2 cellular contexts compared by ENCODE assay signal in genomic region chr11:35675901-35676610, GRCh38.
TF ChIP-seq lines count a peak whose summit lies in the region.

No MANE protein-coding gene starts in this region.

TF ChIP-seq in HepG2, 621 proteins besides CTCF, POLR2A, EP300 and RAD21:
- TF ChIP-seq ZHX1 (CRISPR knock-in tag; IDR thresholded peaks at IDR 0.05; ENCODE audit: low read depth) (no peak), POLR2AphosphoS5 (IDR thresholded peaks at IDR 0.05; ENCODE audit: low read depth, low read length) (no peak), POGZ (CRISPR knock-in tag; IDR thresholded peaks at IDR 0.05) (no peak), IKZF4 (CRISPR knock-in tag; IDR thresholded peaks at IDR 0.05; ENCODE audit: borderline replicate concordance, low read depth, not compliant biosample characterization) (no peak), ATM (IDR thresholded peaks at IDR 0.05; ENCODE audit: borderline replicate concordance) (no peak), THYN1 (CRISPR knock-in tag; IDR thresholded peaks at IDR 0.05; ENCODE audit: borderline replicate concordance, low read depth) (no peak), MNT (IDR thresholded peaks at IDR 0.05) (no peak), ZMYM3 (CRISPR knock-in tag; IDR thresholded peaks at IDR 0.05) (no peak), ZNF740 (CRISPR knock-in tag; IDR thresholded peaks at IDR 0.05) (no peak), LBX2 (CRISPR knock-in tag; IDR thresholded peaks at IDR 0.05; ENCODE audit: borderline replicate concordance) (no peak), ZNF781 (CRISPR knock-in tag; IDR thresholded peaks at IDR 0.05; ENCODE audit: borderline replicate concordance, not compliant biosample characterization) (no peak)

TF ChIP-seq in GM23338, 12 proteins besides CTCF, POLR2A, EP300 and RAD21:
- TF ChIP-seq REST (IDR thresholded peaks at IDR 0.05; ENCODE audit: unreplicated experiment) = no peak
- no peak for TF ChIP-seq JUNB (IDR thresholded peaks at IDR 0.05; ENCODE audit: unreplicated experiment)
- no peak for TF ChIP-seq POLR2AphosphoS5 (IDR thresholded peaks at IDR 0.05; ENCODE audit: low read depth)
- no peak for TF ChIP-seq STAT1 (IDR thresholded peaks at IDR 0.05; ENCODE audit: unreplicated experiment)
- no peak for TF ChIP-seq ZNF331 (CRISPR knock-in tag; IDR thresholded peaks at IDR 0.05; ENCODE audit: low read depth)
- TF ChIP-seq ZNF114 (CRISPR knock-in tag; IDR thresholded peaks at IDR 0.05) = no peak
- no peak for TF ChIP-seq ETS1 (IDR thresholded peaks at IDR 0.05)
- TF ChIP-seq CREB1 (CRISPR knock-in tag; IDR thresholded peaks at IDR 0.05; ENCODE audit: low read depth) = no peak
- no peak for TF ChIP-seq EZH2phosphoT487 (IDR thresholded peaks at IDR 0.05; ENCODE audit: unreplicated experiment)
- no peak for TF ChIP-seq NANOG (IDR thresholded peaks at IDR 0.05; ENCODE audit: borderline replicate concordance)
- no peak for TF ChIP-seq ZNF462 (CRISPR knock-in tag; IDR thresholded peaks at IDR 0.05)
- no peak for TF ChIP-seq EZH2 (IDR thresholded peaks at IDR 0.05; ENCODE audit: low read depth, unreplicated experiment)
